1 cellular context compared by ENCODE assay signal in genomic region chr17:63641678-63642077, GRCh38.
TF ChIP-seq lines count a peak whose summit lies in the region.

No MANE protein-coding gene starts in this region.

TF ChIP-seq in HepG2, 621 proteins besides CTCF, POLR2A, EP300 and RAD21:
- TF ChIP-seq PBX2 (CRISPR knock-in tag; IDR thresholded peaks at IDR 0.05): no peak
- no peak for TF ChIP-seq CENPBD1 (CRISPR knock-in tag; IDR thresholded peaks at IDR 0.05; ENCODE audit: borderline replicate concordance, low read depth)
- TF ChIP-seq GPN1 (CRISPR knock-in tag; IDR thresholded peaks at IDR 0.05; ENCODE audit: borderline replicate concordance): no peak
- no peak for TF ChIP-seq HNF4G (IDR thresholded peaks at IDR 0.05; ENCODE audit: borderline replicate concordance, low read depth, low read length)
- TF ChIP-seq HNF4G (CRISPR knock-in tag; IDR thresholded peaks at IDR 0.05; ENCODE audit: borderline replicate concordance, low read depth): no peak
- no peak for TF ChIP-seq EZH2 (conservative IDR thresholded peaks at IDR 0.05; ENCODE audit: low read depth, low read length)
- no peak for TF ChIP-seq AKNA (CRISPR knock-in tag; IDR thresholded peaks at IDR 0.05; ENCODE audit: borderline replicate concordance)
- no peak for TF ChIP-seq KDM1A (CRISPR knock-in tag; IDR thresholded peaks at IDR 0.05)
- TF ChIP-seq ZNF264 (CRISPR knock-in tag; IDR thresholded peaks at IDR 0.05): no peak
- TF ChIP-seq ZNF720 (CRISPR knock-in tag; IDR thresholded peaks at IDR 0.05): no peak
- TF ChIP-seq HHEX (CRISPR knock-in tag; IDR thresholded peaks at IDR 0.05): no peak
- no peak for TF ChIP-seq ZNF710 (CRISPR knock-in tag; IDR thresholded peaks at IDR 0.05; ENCODE audit: borderline replicate concordance)
